Comparison of ENCODE assay signal across 1 cellular context in the genomic region with DNA sequence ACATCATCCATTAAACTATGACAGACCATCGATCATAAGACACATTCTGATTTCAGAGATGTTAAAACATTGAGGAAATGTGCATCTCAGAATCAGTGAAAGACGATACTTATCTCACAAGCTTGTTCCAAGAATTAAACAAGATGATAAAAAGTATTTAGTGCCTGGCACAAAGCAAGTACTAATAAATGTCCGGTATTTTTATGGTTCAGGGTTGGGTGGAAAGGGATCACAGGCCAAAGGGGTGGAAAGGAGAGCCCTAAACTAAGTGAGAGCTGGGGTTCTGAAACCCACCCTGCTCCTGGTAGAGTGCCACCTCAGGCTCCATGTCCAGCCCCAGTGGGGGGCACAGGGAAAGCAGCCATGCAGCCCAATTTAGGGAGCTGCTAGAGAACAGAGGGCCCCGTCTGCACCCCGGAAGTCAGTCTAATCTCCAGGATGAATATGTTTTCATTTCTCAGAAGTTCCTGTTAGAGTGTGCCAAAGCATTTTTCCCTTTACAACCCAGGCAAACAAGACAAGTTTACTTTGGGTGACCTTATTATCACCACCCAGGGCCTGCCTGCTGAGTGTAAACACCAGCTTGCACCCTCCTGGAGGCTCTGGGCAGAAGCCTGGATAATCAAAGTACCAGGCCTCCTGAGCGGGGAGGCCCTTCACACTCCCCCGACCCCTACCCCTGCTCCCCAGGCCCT.
TF ChIP-seq lines count a peak whose summit lies in the region.

No MANE protein-coding gene starts in this region.

TF ChIP-seq in HepG2, 621 proteins besides CTCF, POLR2A, EP300 and RAD21 (continued from another document and continues in another):
- TF ChIP-seq, protein P1, sequence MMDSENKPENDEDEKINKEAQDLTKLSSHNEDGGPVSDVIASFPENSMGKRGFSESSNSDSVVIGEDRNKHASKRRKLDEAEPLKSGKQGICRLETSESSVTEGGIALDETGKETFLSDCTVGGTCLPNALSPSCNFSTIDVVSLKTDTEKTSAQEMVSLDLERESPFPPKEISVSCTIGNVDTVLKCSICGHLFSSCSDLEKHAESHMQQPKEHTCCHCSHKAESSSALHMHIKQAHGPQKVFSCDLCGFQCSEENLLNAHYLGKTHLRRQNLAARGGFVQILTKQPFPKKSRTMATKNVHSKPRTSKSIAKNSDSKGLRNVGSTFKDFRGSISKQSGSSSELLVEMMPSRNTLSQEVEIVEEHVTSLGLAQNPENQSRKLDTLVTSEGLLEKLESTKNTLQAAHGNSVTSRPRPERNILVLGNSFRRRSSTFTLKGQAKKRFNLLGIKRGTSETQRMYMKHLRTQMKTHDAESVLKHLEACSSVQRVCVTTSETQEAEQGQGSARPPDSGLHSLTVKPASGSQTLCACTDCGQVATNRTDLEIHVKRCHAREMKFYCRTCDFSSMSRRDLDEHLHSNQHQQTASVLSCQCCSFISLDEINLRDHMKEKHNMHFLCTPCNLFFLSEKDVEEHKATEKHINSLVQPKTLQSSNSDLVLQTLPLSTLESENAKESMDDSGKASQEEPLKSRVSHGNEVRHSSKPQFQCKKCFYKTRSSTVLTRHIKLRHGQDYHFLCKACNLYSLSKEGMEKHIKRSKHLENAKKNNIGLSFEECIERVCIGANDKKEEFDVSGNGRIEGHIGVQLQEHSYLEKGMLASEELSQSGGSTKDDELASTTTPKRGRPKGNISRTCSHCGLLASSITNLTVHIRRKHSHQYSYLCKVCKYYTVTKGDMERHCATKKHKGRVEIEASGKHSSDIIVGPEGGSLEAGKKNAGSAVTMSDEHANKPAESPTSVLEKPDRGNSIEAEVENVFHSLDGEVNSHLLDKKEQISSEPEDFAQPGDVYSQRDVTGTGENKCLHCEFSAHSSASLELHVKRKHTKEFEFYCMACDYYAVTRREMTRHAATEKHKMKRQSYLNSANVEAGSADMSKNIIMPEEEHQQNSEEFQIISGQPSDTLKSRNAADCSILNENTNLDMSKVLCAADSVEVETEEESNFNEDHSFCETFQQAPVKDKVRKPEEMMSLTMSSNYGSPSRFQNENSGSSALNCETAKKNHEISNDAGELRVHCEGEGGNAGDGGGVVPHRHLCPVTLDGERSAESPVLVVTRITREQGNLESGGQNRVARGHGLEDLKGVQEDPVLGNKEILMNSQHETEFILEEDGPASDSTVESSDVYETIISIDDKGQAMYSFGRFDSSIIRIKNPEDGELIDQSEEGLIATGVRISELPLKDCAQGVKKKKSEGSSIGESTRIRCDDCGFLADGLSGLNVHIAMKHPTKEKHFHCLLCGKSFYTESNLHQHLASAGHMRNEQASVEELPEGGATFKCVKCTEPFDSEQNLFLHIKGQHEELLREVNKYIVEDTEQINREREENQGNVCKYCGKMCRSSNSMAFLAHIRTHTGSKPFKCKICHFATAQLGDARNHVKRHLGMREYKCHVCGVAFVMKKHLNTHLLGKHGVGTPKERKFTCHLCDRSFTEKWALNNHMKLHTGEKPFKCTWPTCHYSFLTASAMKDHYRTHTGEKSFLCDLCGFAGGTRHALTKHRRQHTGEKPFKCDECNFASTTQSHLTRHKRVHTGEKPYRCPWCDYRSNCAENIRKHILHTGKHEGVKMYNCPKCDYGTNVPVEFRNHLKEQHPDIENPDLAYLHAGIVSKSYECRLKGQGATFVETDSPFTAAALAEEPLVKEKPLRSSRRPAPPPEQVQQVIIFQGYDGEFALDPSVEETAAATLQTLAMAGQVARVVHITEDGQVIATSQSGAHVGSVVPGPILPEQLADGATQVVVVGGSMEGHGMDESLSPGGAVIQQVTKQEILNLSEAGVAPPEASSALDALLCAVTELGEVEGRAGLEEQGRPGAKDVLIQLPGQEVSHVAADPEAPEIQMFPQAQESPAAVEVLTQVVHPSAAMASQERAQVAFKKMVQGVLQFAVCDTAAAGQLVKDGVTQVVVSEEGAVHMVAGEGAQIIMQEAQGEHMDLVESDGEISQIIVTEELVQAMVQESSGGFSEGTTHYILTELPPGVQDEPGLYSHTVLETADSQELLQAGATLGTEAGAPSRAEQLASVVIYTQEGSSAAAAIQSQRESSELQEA (CRISPR knock-in tag; IDR thresholded peaks at IDR 0.05; ENCODE audit: not compliant biosample characterization): no peak
- TF ChIP-seq, protein P2, sequence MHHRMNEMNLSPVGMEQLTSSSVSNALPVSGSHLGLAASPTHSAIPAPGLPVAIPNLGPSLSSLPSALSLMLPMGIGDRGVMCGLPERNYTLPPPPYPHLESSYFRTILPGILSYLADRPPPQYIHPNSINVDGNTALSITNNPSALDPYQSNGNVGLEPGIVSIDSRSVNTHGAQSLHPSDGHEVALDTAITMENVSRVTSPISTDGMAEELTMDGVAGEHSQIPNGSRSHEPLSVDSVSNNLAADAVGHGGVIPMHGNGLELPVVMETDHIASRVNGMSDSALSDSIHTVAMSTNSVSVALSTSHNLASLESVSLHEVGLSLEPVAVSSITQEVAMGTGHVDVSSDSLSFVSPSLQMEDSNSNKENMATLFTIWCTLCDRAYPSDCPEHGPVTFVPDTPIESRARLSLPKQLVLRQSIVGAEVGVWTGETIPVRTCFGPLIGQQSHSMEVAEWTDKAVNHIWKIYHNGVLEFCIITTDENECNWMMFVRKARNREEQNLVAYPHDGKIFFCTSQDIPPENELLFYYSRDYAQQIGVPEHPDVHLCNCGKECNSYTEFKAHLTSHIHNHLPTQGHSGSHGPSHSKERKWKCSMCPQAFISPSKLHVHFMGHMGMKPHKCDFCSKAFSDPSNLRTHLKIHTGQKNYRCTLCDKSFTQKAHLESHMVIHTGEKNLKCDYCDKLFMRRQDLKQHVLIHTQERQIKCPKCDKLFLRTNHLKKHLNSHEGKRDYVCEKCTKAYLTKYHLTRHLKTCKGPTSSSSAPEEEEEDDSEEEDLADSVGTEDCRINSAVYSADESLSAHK (CRISPR knock-in tag; IDR thresholded peaks at IDR 0.05; ENCODE audit: borderline replicate concordance): no peak
- TF ChIP-seq ZNF260 (CRISPR knock-in tag; IDR thresholded peaks at IDR 0.05; ENCODE audit: borderline replicate concordance, low read depth) (no peak), TOPORS (CRISPR knock-in tag; IDR thresholded peaks at IDR 0.05) (no peak), KMT2B (CRISPR knock-in tag; IDR thresholded peaks at IDR 0.05) (0 out of 2 replicates have a peak, but pooled peaks have one; percentile 40), MTA1 (CRISPR knock-in tag; IDR thresholded peaks at IDR 0.05; ENCODE audit: borderline replicate concordance) (no peak), SKI (IDR thresholded peaks at IDR 0.05; ENCODE audit: partially characterized antibody) (no peak), KDM6A (CRISPR knock-in tag; IDR thresholded peaks at IDR 0.05; ENCODE audit: low read depth) (peak; percentile 70), ISL2 (CRISPR knock-in tag; IDR thresholded peaks at IDR 0.05) (peak; percentile 88), POLR2AphosphoS5 (IDR thresholded peaks at IDR 0.05; ENCODE audit: low read depth, low read length) (no peak)
- TF ChIP-seq, protein P3, sequence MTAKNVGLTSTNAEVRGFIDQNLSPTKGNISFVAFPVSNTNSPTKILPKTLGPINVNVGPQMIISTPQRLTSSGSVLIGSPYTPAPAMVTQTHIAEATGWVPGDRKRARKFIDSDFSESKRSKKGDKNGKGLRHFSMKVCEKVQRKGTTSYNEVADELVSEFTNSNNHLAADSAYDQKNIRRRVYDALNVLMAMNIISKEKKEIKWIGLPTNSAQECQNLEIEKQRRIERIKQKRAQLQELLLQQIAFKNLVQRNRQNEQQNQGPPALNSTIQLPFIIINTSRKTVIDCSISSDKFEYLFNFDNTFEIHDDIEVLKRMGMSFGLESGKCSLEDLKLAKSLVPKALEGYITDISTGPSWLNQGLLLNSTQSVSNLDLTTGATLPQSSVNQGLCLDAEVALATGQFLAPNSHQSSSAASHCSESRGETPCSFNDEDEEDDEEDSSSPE (CRISPR knock-in tag; IDR thresholded peaks at IDR 0.05): no peak
- TF ChIP-seq, protein P4, sequence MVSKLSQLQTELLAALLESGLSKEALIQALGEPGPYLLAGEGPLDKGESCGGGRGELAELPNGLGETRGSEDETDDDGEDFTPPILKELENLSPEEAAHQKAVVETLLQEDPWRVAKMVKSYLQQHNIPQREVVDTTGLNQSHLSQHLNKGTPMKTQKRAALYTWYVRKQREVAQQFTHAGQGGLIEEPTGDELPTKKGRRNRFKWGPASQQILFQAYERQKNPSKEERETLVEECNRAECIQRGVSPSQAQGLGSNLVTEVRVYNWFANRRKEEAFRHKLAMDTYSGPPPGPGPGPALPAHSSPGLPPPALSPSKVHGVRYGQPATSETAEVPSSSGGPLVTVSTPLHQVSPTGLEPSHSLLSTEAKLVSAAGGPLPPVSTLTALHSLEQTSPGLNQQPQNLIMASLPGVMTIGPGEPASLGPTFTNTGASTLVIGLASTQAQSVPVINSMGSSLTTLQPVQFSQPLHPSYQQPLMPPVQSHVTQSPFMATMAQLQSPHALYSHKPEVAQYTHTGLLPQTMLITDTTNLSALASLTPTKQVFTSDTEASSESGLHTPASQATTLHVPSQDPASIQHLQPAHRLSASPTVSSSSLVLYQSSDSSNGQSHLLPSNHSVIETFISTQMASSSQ (IDR thresholded peaks at IDR 0.05; ENCODE audit: low read depth): no peak
- TF ChIP-seq, protein P4 (CRISPR knock-in tag; IDR thresholded peaks at IDR 0.05; ENCODE audit: borderline replicate concordance): no peak
- TF ChIP-seq, protein P5, sequence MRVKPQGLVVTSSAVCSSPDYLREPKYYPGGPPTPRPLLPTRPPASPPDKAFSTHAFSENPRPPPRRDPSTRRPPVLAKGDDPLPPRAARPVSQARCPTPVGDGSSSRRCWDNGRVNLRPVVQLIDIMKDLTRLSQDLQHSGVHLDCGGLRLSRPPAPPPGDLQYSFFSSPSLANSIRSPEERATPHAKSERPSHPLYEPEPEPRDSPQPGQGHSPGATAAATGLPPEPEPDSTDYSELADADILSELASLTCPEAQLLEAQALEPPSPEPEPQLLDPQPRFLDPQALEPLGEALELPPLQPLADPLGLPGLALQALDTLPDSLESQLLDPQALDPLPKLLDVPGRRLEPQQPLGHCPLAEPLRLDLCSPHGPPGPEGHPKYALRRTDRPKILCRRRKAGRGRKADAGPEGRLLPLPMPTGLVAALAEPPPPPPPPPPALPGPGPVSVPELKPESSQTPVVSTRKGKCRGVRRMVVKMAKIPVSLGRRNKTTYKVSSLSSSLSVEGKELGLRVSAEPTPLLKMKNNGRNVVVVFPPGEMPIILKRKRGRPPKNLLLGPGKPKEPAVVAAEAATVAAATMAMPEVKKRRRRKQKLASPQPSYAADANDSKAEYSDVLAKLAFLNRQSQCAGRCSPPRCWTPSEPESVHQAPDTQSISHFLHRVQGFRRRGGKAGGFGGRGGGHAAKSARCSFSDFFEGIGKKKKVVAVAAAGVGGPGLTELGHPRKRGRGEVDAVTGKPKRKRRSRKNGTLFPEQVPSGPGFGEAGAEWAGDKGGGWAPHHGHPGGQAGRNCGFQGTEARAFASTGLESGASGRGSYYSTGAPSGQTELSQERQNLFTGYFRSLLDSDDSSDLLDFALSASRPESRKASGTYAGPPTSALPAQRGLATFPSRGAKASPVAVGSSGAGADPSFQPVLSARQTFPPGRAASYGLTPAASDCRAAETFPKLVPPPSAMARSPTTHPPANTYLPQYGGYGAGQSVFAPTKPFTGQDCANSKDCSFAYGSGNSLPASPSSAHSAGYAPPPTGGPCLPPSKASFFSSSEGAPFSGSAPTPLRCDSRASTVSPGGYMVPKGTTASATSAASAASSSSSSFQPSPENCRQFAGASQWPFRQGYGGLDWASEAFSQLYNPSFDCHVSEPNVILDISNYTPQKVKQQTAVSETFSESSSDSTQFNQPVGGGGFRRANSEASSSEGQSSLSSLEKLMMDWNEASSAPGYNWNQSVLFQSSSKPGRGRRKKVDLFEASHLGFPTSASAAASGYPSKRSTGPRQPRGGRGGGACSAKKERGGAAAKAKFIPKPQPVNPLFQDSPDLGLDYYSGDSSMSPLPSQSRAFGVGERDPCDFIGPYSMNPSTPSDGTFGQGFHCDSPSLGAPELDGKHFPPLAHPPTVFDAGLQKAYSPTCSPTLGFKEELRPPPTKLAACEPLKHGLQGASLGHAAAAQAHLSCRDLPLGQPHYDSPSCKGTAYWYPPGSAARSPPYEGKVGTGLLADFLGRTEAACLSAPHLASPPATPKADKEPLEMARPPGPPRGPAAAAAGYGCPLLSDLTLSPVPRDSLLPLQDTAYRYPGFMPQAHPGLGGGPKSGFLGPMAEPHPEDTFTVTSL (CRISPR knock-in tag; IDR thresholded peaks at IDR 0.05; ENCODE audit: borderline replicate concordance): peak; percentile 75; the same call in 1 of the 2 replicates
- TF ChIP-seq, protein P6, sequence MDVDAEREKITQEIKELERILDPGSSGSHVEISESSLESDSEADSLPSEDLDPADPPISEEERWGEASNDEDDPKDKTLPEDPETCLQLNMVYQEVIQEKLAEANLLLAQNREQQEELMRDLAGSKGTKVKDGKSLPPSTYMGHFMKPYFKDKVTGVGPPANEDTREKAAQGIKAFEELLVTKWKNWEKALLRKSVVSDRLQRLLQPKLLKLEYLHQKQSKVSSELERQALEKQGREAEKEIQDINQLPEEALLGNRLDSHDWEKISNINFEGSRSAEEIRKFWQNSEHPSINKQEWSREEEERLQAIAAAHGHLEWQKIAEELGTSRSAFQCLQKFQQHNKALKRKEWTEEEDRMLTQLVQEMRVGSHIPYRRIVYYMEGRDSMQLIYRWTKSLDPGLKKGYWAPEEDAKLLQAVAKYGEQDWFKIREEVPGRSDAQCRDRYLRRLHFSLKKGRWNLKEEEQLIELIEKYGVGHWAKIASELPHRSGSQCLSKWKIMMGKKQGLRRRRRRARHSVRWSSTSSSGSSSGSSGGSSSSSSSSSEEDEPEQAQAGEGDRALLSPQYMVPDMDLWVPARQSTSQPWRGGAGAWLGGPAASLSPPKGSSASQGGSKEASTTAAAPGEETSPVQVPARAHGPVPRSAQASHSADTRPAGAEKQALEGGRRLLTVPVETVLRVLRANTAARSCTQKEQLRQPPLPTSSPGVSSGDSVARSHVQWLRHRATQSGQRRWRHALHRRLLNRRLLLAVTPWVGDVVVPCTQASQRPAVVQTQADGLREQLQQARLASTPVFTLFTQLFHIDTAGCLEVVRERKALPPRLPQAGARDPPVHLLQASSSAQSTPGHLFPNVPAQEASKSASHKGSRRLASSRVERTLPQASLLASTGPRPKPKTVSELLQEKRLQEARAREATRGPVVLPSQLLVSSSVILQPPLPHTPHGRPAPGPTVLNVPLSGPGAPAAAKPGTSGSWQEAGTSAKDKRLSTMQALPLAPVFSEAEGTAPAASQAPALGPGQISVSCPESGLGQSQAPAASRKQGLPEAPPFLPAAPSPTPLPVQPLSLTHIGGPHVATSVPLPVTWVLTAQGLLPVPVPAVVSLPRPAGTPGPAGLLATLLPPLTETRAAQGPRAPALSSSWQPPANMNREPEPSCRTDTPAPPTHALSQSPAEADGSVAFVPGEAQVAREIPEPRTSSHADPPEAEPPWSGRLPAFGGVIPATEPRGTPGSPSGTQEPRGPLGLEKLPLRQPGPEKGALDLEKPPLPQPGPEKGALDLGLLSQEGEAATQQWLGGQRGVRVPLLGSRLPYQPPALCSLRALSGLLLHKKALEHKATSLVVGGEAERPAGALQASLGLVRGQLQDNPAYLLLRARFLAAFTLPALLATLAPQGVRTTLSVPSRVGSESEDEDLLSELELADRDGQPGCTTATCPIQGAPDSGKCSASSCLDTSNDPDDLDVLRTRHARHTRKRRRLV (CRISPR knock-in tag; IDR thresholded peaks at IDR 0.05): no peak
